In genomic region chr12:30025317-30025716, GRCh38 we compare ENCODE assay signal across 28 cellular contexts.
"Had no signal": no experiment of that assay in that cellular context is flagged by ENCODE, and none has a peak within 500 bp of the region (broad histone marks: within the 10 kb centered on the region; RNA-seq: fewer than 3 reads in every experiment).

No MANE protein-coding gene starts in this region.

- H3K9ac ChIP-seq: neural progenitor cell had no signal

- H3K4me1 ChIP-seq: colonic mucosa, heart left ventricle, neural progenitor cell, spleen, tibial nerve had no signal

- H3K4me2 ChIP-seq: neural progenitor cell had no signal

- ATAC-seq: activated CD4-positive, CD25-positive, alpha-beta regulatory T cell treated with anti-CD3 and anti-CD28 coated beads, Interleukin-2, amount 50 U/mL, for 24 hours; activated naive CD8-positive, alpha-beta T cell treated with anti-CD3 and anti-CD28 coated beads, Interleukin-2, amount 50 U/mL, for 24 hours; heart left ventricle; left colon; naive thymus-derived CD8-positive, alpha-beta T cell; right cardiac atrium; T-helper 17 cell had no signal

- H3K4me3 ChIP-seq: colonic mucosa, heart left ventricle, neural progenitor cell, spleen, tibial nerve had no signal

- H3K36me3 Mint-ChIP-seq: activated CD4-positive, alpha-beta memory T cell treated with anti-CD3 and anti-CD28 coated beads for 36 hours; activated naive CD4-positive, alpha-beta T cell treated with anti-CD3 and anti-CD28 coated beads, Interleukin-2, amount 50 U/mL, for 24 hours; immature natural killer cell had no signal

- H3K27me3 Mint-ChIP-seq: activated CD4-positive, alpha-beta memory T cell treated with anti-CD3 and anti-CD28 coated beads for 36 hours; activated CD4-positive, alpha-beta T cell treated with anti-CD3 and anti-CD28 coated beads, Interleukin-2, amount 10 ng/mL, durations not matched to agents 24 days and 14 days; activated naive CD4-positive, alpha-beta T cell treated with anti-CD3 and anti-CD28 coated beads, Interleukin-2, amount 50 U/mL, for 24 hours; activated naive CD8-positive, alpha-beta T cell treated with anti-CD3 and anti-CD28 coated beads, Interleukin-2, amount 50 U/mL, for 24 hours; T-helper 17 cell had no signal

- H3K27me3 ChIP-seq: colonic mucosa, heart left ventricle, neural progenitor cell, spleen, tibial nerve had no signal

- H3K27ac Mint-ChIP-seq: activated CD4-positive, alpha-beta memory T cell treated with anti-CD3 and anti-CD28 coated beads for 36 hours; activated CD4-positive, alpha-beta T cell treated with anti-CD3 and anti-CD28 coated beads, Interleukin-2, amount 10 ng/mL, durations not matched to agents 24 days and 14 days; activated naive CD4-positive, alpha-beta T cell treated with anti-CD3 and anti-CD28 coated beads, Interleukin-2, amount 50 U/mL, for 24 hours; activated naive CD8-positive, alpha-beta T cell treated with anti-CD3 and anti-CD28 coated beads, Interleukin-2, amount 50 U/mL, for 24 hours; activated T-helper 1 cell treated with anti-CD3 and anti-CD28 coated beads, Interleukin-12 subunit alpha, Interleukin-12 subunit beta, Interleukin-2, Interleukin-4 antibody, amounts not matched to agents 30 ng/mL and 10 ng/mL and 1 ng/mL, durations not matched to agents 14 hours and 24 hours and 36 hours; immature natural killer cell; neural progenitor cell; T-helper 17 cell had no signal

- H3K27ac ChIP-seq: colonic mucosa, heart left ventricle, neural progenitor cell, spleen, tibial nerve, WERI-Rb-1 had no signal

- H3K4me3 Mint-ChIP-seq: activated CD4-positive, alpha-beta memory T cell treated with anti-CD3 and anti-CD28 coated beads for 36 hours; activated CD4-positive, alpha-beta T cell treated with anti-CD3 and anti-CD28 coated beads, Interleukin-2, amount 10 ng/mL, durations not matched to agents 24 days and 14 days; activated naive CD4-positive, alpha-beta T cell treated with anti-CD3 and anti-CD28 coated beads, Interleukin-2, amount 50 U/mL, for 24 hours; activated naive CD8-positive, alpha-beta T cell treated with anti-CD3 and anti-CD28 coated beads, Interleukin-2, amount 50 U/mL, for 24 hours; activated T-helper 1 cell treated with anti-CD3 and anti-CD28 coated beads, Interleukin-12 subunit alpha, Interleukin-12 subunit beta, Interleukin-2, Interleukin-4 antibody, amounts not matched to agents 30 ng/mL and 10 ng/mL and 1 ng/mL, durations not matched to agents 14 hours and 24 hours and 36 hours; immature natural killer cell; naive thymus-derived CD8-positive, alpha-beta T cell; neural progenitor cell; T-helper 17 cell had no signal

- H3K9me3 ChIP-seq: colonic mucosa, tibial nerve had no signal

- H2AFZ ChIP-seq: neural progenitor cell had no signal

- DNase-seq: activated CD4-positive, alpha-beta memory T cell treated with anti-CD3 and anti-CD28 coated beads for 36 hours; activated CD4-positive, alpha-beta T cell treated with anti-CD3 and anti-CD28 coated beads, Interleukin-2, amount 10 ng/mL, durations not matched to agents 24 days and 14 days; activated CD8-positive, alpha-beta memory T cell treated with anti-CD3 and anti-CD28 coated beads, Interleukin-2, amount 50 U/mL, for 4 hours; activated effector memory CD4-positive, alpha-beta T cell treated with anti-CD3 and anti-CD28 coated beads, Interleukin-2, amount 50 U/mL, for 16 hours; activated naive CD8-positive, alpha-beta T cell treated with anti-CD3 and anti-CD28 coated beads, Interleukin-2, amount 50 U/mL, for 24 hours; activated T-cell treated with anti-CD3 and anti-CD28 coated beads, Interleukin-2, amount 50 U/mL, for 1 hour; colonic mucosa; effector memory CD4-positive, alpha-beta T cell; erythroblast; foreskin fibroblast; heart left ventricle; hypothalamus; immature natural killer cell; kidney; left colon; naive thymus-derived CD8-positive, alpha-beta T cell; occipital lobe; right cardiac atrium; spleen; stimulated activated naive CD4-positive, alpha-beta T cell treated with Interleukin-2 at 50 U/mL for 16 hours; T-helper 17 cell; T1000; WERI-Rb-1 had no signal

- FAIRE-seq: kidney had no signal

- H3K36me3 ChIP-seq: colonic mucosa, heart left ventricle, neural progenitor cell, spleen, tibial nerve, WERI-Rb-1 had no signal

- H3K9me3 Mint-ChIP-seq: activated CD4-positive, alpha-beta T cell treated with anti-CD3 and anti-CD28 coated beads, Interleukin-2, amount 10 ng/mL, durations not matched to agents 24 days and 14 days; activated naive CD8-positive, alpha-beta T cell treated with anti-CD3 and anti-CD28 coated beads, Interleukin-2, amount 50 U/mL, for 24 hours had no signal

- H3K4me1 Mint-ChIP-seq: activated CD4-positive, alpha-beta T cell treated with anti-CD3 and anti-CD28 coated beads, Interleukin-2, amount 10 ng/mL, durations not matched to agents 24 days and 14 days; activated naive CD4-positive, alpha-beta T cell treated with anti-CD3 and anti-CD28 coated beads, Interleukin-2, amount 50 U/mL, for 24 hours; activated naive CD8-positive, alpha-beta T cell treated with anti-CD3 and anti-CD28 coated beads, Interleukin-2, amount 50 U/mL, for 24 hours; immature natural killer cell; naive thymus-derived CD8-positive, alpha-beta T cell; T-helper 17 cell had no signal
